1 cellular context compared by ENCODE assay signal in genomic region chr17:57926723-57927047, GRCh38.
TF ChIP-seq lines count a peak whose summit lies in the region.

No MANE protein-coding gene starts in this region.

TF ChIP-seq in GM23338, 12 proteins besides CTCF, POLR2A, EP300 and RAD21 (continued from another document):
- TF ChIP-seq REST (IDR thresholded peaks at IDR 0.05; ENCODE audit: unreplicated experiment) (no peak), CREB1 (CRISPR knock-in tag; IDR thresholded peaks at IDR 0.05; ENCODE audit: low read depth) (no peak), ZNF114 (CRISPR knock-in tag; IDR thresholded peaks at IDR 0.05) (no peak), ZNF331 (CRISPR knock-in tag; IDR thresholded peaks at IDR 0.05; ENCODE audit: low read depth) (no peak), NANOG (IDR thresholded peaks at IDR 0.05; ENCODE audit: borderline replicate concordance) (no peak), EZH2 (IDR thresholded peaks at IDR 0.05; ENCODE audit: low read depth, unreplicated experiment) (no peak), POLR2AphosphoS5 (IDR thresholded peaks at IDR 0.05; ENCODE audit: low read depth) (no peak), STAT1 (IDR thresholded peaks at IDR 0.05; ENCODE audit: unreplicated experiment) (no peak), EZH2phosphoT487 (IDR thresholded peaks at IDR 0.05; ENCODE audit: unreplicated experiment) (no peak)
